In the genomic region with DNA sequence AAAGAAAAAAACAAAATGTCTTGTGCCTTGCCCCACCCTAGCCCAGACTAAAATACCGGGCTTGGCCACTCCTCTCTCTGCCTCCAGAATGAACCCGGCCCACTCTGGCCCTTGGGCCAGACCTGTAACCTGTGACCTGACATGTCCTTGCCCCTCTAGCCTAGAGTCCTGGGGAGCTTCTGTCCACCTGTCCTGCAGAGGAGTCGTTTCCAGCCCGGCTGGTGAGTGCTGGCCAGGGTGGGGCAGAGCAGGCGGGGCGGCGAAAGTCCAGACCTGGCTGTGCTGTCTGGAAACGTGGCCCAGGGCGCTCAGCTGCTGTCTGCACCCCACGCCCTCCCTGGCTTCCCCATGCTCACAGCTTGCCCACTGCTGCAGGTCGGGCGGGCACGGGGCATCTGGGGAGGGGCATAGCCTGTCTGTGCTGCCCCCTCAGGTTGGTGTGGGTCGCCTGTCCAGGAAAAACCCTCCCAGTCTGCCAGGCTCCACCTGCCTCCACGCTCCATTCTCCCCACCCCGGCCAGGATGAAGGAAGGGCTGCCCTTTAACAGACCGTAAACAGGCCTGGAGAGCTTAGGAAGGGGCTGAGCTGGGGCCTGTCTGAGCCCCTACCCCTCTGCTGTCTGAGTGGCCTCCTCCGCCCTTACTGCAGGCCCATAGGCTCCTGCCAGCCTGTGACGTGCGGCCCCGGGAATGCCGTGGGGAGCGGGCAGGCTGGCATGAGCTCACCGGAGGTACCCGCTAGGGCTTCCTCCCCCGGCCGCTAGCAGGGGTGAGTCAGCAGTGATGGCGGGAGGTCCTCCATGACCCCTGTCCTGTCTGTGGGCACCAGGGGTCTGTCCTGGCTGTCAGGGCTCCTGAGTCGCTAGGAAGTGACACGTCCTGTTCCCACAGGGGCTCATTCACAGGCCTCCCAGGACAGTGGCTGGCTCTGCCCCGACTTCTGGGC, we compare ENCODE assay signal across 8 cellular contexts. TPM values are rescaled to one million over a fixed set of nuclear protein-coding genes. Genes with fewer than 3 reads are reported as not detected.
DNase-seq lines count a peak whose midpoint lies in the region; ATAC-seq and TF ChIP-seq lines count a peak whose summit lies in the region.

No MANE protein-coding gene starts in this region.

- H3K4me3 ChIP-seq in esophagus (ENCODE audit: low read depth in 1 of 2, low read length in 2 of 2) = peak overlapping the region in 1 of 2 donors; percentile 16
- no peak overlapping the region; the same call in none of the 2 replicates for H3K4me3 ChIP-seq in BE2C (ENCODE audit: low read depth, low read length)

- H3K36me3 ChIP-seq in esophagus (ENCODE audit: control insufficient read depth in 2 of 2, insufficient read depth in 2 of 2, low read length in 1 of 2) = peaks cover 3 to 29% of the 10 kb centered on the region in 2 donors
- peaks cover 12% of the 10 kb centered on the region for H3K36me3 ChIP-seq in BE2C

- TF ChIP-seq CTCF in nephron (IDR thresholded peaks at IDR 0.05; ENCODE audit: unreplicated experiment in 3 of 3) (no peak), GM10266 (IDR thresholded peaks at IDR 0.05; ENCODE audit: control insufficient read depth, insufficient read depth, low read depth, missing control alignments) (no peak), BE2C (IDR thresholded peaks at IDR 0.05; ENCODE audit: low read depth, low read length) (no peak)

- DNase-seq in EH (ENCODE audit: low read depth) = peak; percentile 87
- DNase-seq in SW480 (ENCODE audit: low spot score) = peak; percentile 90
- no peak for DNase-seq in GM10266 (ENCODE audit: extremely low spot score)
- DNase-seq in BE2C = no peak

- WGBS in esophagus, 2 donors = 18 to 22% methylated on average over 29 to 31 of the region's 31 CpGs

- no peak for ATAC-seq in GM21786 (IDR thresholded peaks at IDR 0.05; ENCODE audit: unreplicated experiment)
- no peak for ATAC-seq in HG03439 (IDR thresholded peaks at IDR 0.05; ENCODE audit: unreplicated experiment)

- peaks cover 6% of the 10 kb centered on the region for H3K36me3 Mint-ChIP-seq in nephron (ENCODE audit: low read depth)

- H3K27me3 ChIP-seq in esophagus (ENCODE audit: control insufficient read depth in 1 of 2, insufficient read depth in 2 of 2, low read length in 2 of 2) (peaks cover 0 to 4% of the 10 kb centered on the region in 2 donors), BE2C (peaks cover 12% of the 10 kb centered on the region)

- H3K9me3 ChIP-seq in esophagus (ENCODE audit: control insufficient read depth in 2 of 2, insufficient read depth in 1 of 2, low read depth in 1 of 2, low read length in 1 of 2) = no peaks in the 10 kb centered on the region
- H3K9me3 ChIP-seq in BE2C = no peaks in the 10 kb centered on the region

- H3K4me3 Mint-ChIP-seq in nephron = peak overlapping the region; percentile 84 to 87 (median 85)

- H3K27ac ChIP-seq in esophagus (ENCODE audit: low read depth in 2 of 2, low read length in 1 of 2) = peak overlapping the region; percentile 78 to 88

- H3K4me1 Mint-ChIP-seq in nephron = peaks cover 16% of the 10 kb centered on the region

- no peaks in the 10 kb centered on the region for H3K9me3 Mint-ChIP-seq in nephron

- H3K27ac Mint-ChIP-seq in nephron = peak overlapping the region in 2 of 3 experiments; percentile 63 to 69

- H3K4me1 ChIP-seq in esophagus (ENCODE audit: control insufficient read depth in 2 of 2, insufficient read depth in 2 of 2, low read length in 1 of 2) = peaks cover 21 to 38% of the 10 kb centered on the region in 2 donors
- peaks cover 15% of the 10 kb centered on the region for H3K4me1 ChIP-seq in BE2C

- peaks cover 11% of the 10 kb centered on the region for H3K27me3 Mint-ChIP-seq in nephron (ENCODE audit: low read depth)

RNA-seq across cellular contexts. Expression of a gene that starts 1.9 kb away (rescaled TPM):
- polyA plus RNA-seq in esophagus = 100 to 1,000 TPM in 1 of 2 donors, 10 to 100 TPM in 1; 75.5 to 108 TPM
- 89.3 TPM for polyA plus RNA-seq in BE2C (2012; ENCODE audit: insufficient read depth, insufficient read length, low read depth)

RNA-seq across cellular contexts. Expression of a gene that starts 6.9 kb away (rescaled TPM):
- 1 to 10 TPM; 3.2 to 5.3 TPM for polyA plus RNA-seq in esophagus
- polyA plus RNA-seq in BE2C (2012; ENCODE audit: insufficient read depth, insufficient read length, low read depth) = 1.8 TPM

RNA-seq across cellular contexts. Expression of a gene that starts 7.7 kb away (rescaled TPM):
- polyA plus RNA-seq in esophagus = 100 to 1,000 TPM in 1 of 2 donors, 10 to 100 TPM in 1; 64.9 to 177 TPM
- 712 TPM for polyA plus RNA-seq in BE2C (2012; ENCODE audit: insufficient read depth, insufficient read length, low read depth)

RNA-seq across cellular contexts. Expression of a gene that starts 8.0 kb away (rescaled TPM):
- 10 to 100 TPM in 1 of 2 donors, 1 to 10 TPM in 1; 9.8 to 16.8 TPM for polyA plus RNA-seq in esophagus
- polyA plus RNA-seq in BE2C (2012; ENCODE audit: insufficient read depth, insufficient read length, low read depth) = 60.8 TPM

RNA-seq across cellular contexts. Expression of a gene that starts 15.9 kb away (rescaled TPM):
- 10 to 100 TPM; 51.7 to 53.2 TPM for polyA plus RNA-seq in esophagus
- 92.2 TPM for polyA plus RNA-seq in BE2C (2012; ENCODE audit: insufficient read depth, insufficient read length, low read depth)

Comparison
In these comparisons a context has a peak if more than half of its experiments do, and no peak if none do; other contexts are left out.
1. DNase-seq: peak in EH (single experiment) and SW480 (single experiment); none in GM10266 (single experiment) and BE2C (single experiment).